In genomic region chr12:65663648-65664047, GRCh38 we compare ENCODE assay signal across 17 cellular contexts.
DNase-seq lines count a peak whose midpoint lies in the region; ATAC-seq and TF ChIP-seq lines count a peak whose summit lies in the region.
"Had no signal": no experiment of that assay in that cellular context is flagged by ENCODE, and none has a peak within 500 bp of the region (broad histone marks: within the 10 kb centered on the region; RNA-seq: fewer than 3 reads in every experiment).

No MANE protein-coding gene starts in this region.

- H3K27me3 Mint-ChIP-seq in CD8-positive, alpha-beta T cell (ENCODE audit: low read depth), result peaks cover 3% of the 10 kb centered on the region

- no peaks in the 10 kb centered on the region for H3K9me3 ChIP-seq in CD8-positive, alpha-beta T cell (ENCODE audit: low read length)
- H3K9me3 ChIP-seq in HAP-1, result no peaks in the 10 kb centered on the region
- H3K9me3 ChIP-seq: A549, Caco-2 had no signal

- no peak overlapping the region for H3K4me3 Mint-ChIP-seq in CD8-positive, alpha-beta T cell
- H3K4me3 Mint-ChIP-seq: CD14-positive monocyte, IgD-negative memory B cell had no signal

- in situ Hi-C loops in HAP-1 (cut with MboI; ENCODE audit: low sequenced_read_pairs), result no loop called here

- no peaks in the 10 kb centered on the region for H3K36me3 Mint-ChIP-seq in CD8-positive, alpha-beta T cell
- H3K36me3 Mint-ChIP-seq: CD14-positive monocyte, IgD-negative memory B cell had no signal

- no peak for DNase-seq in CD8-positive, alpha-beta T cell
- DNase-seq in HS-5 (ENCODE audit: low read depth) (peak; percentile 90), amniotic epithelial cell (ENCODE audit: low read depth) (peak; percentile 54), fibroblast of mammary gland (ENCODE audit: low read depth) (peak; percentile 80), HAP-1 (ENCODE audit: low spot score in 2 of 2) (no peak), iPS-NIHi7 (ENCODE audit: extremely low spot score) (no peak)
- DNase-seq: Caco-2, NCI-H1092 treated with DMSO at 0.1 percent for 48 hours, NCI-H1694, NCI-H2107, NCI-H345, NCI-H526 treated with DMSO at 0.1 percent for 48 hours had no signal

- H3K9me3 Mint-ChIP-seq in CD8-positive, alpha-beta T cell, result no peaks in the 10 kb centered on the region

- CTCF ChIA-PET in CD8-positive, alpha-beta T cell (lab: Charles Lee), result no interaction called here

- POLR2A ChIA-PET in CD8-positive, alpha-beta T cell (lab: Charles Lee), result no interaction called here

- no peaks in the 10 kb centered on the region for H3K4me1 ChIP-seq in CD8-positive, alpha-beta T cell (ENCODE audit: insufficient read depth, low read length)
- H3K4me1 ChIP-seq in HAP-1, result no peaks in the 10 kb centered on the region
- H3K4me1 ChIP-seq: A549, Caco-2 had no signal

- intact Hi-C loops in CD8-positive, alpha-beta T cell (cut with DNase I, micrococcal nuclease), result no loop called here

- H3K27ac ChIP-seq in CD8-positive, alpha-beta T cell (ENCODE audit: low read depth, low read length), result no peak overlapping the region
- H3K27ac ChIP-seq: A549 had no signal

- TF ChIP-seq CTCF in CD8-positive, alpha-beta T cell (IDR thresholded peaks at IDR 0.05), result no peak
- TF ChIP-seq CTCF in fibroblast of mammary gland (conservative IDR thresholded peaks at IDR 0.05; ENCODE audit: control insufficient read depth, insufficient read depth, low read depth, low read length), result no peak

- no peak overlapping the region for H3K4me3 ChIP-seq in CD8-positive, alpha-beta T cell (ENCODE audit: low read depth, low read length)
- no peak overlapping the region for H3K4me3 ChIP-seq in fibroblast of mammary gland (ENCODE audit: control insufficient read depth, low read depth, low read length)
- no peak overlapping the region for H3K4me3 ChIP-seq in HAP-1
- H3K4me3 ChIP-seq: A549 had no signal

- no peaks in the 10 kb centered on the region for H3K4me1 Mint-ChIP-seq in CD8-positive, alpha-beta T cell (ENCODE audit: low read depth)
- H3K4me1 Mint-ChIP-seq: IgD-negative memory B cell had no signal

- H3K27ac Mint-ChIP-seq in CD8-positive, alpha-beta T cell, result peak overlapping the region; percentile 42
- H3K27ac Mint-ChIP-seq: CD14-positive monocyte, IgD-negative memory B cell had no signal

- H3K27me3 ChIP-seq in CD8-positive, alpha-beta T cell (ENCODE audit: insufficient read depth, low read length), result no peaks in the 10 kb centered on the region
- no peaks in the 10 kb centered on the region; the same call in 1 of the 2 replicates for H3K27me3 ChIP-seq in HAP-1 (ENCODE audit: low read depth)

- H3K36me3 ChIP-seq in CD8-positive, alpha-beta T cell (ENCODE audit: insufficient read depth, low read length), result no peaks in the 10 kb centered on the region
- no peaks in the 10 kb centered on the region for H3K36me3 ChIP-seq in HAP-1 (replicated peaks)

- no peak for ATAC-seq in CD8-positive, alpha-beta T cell
- no peak for ATAC-seq in GM21529 (IDR thresholded peaks at IDR 0.05; ENCODE audit: unreplicated experiment)
- ATAC-seq in HG03045 (IDR thresholded peaks at IDR 0.05; ENCODE audit: unreplicated experiment), result no peak
- ATAC-seq: A549 had no signal

Comparison
In these comparisons a context has a peak if more than half of its experiments do, and no peak if none do; other contexts are left out.
1. DNase-seq: peak in HS-5 (single experiment), amniotic epithelial cell (single experiment) and fibroblast of mammary gland (single experiment); none in CD8-positive, alpha-beta T cell (0 of 7), HAP-1 (0 of 2) and iPS-NIHi7 (single experiment).